17 cellular contexts compared by ENCODE assay signal in genomic region chrX:17291998-17292658, GRCh38.
DNase-seq lines count a peak whose midpoint lies in the region; ATAC-seq and TF ChIP-seq lines count a peak whose summit lies in the region.
"Had no signal": no experiment of that assay in that cellular context is flagged by ENCODE, and none has a peak within 500 bp of the region (broad histone marks: within the 10 kb centered on the region; RNA-seq: fewer than 3 reads in every experiment).

No MANE protein-coding gene starts in this region.

- H3K4me1 ChIP-seq in neural progenitor cell (no peaks in the 10 kb centered on the region), aorta (ENCODE audit: control insufficient read depth in 1 of 2, insufficient read depth in 2 of 2, low read length in 2 of 2) (peaks cover 0 to 1% of the 10 kb centered on the region in 2 donors)
- H3K4me1 ChIP-seq: lower lobe of right lung had no signal

- H3K27me3 Mint-ChIP-seq in neural progenitor cell (ENCODE audit: insufficient read depth, low read depth), result peaks cover 3% of the 10 kb centered on the region
- H3K27me3 Mint-ChIP-seq in natural killer cell (ENCODE audit: low read depth in 2 of 2), result no peaks in the 10 kb centered on the region
- H3K27me3 Mint-ChIP-seq: activated CD4-positive, alpha-beta memory T cell treated with anti-CD3 and anti-CD28 coated beads for 36 hours had no signal

- no peak overlapping the region for H3K4me3 ChIP-seq in fibroblast of mammary gland (ENCODE audit: control insufficient read depth, low read depth, low read length)
- H3K4me3 ChIP-seq in neural progenitor cell, result no peak overlapping the region
- no peak overlapping the region for H3K4me3 ChIP-seq in aorta (ENCODE audit: low read length in 2 of 2)
- H3K4me3 ChIP-seq: lower lobe of right lung had no signal

- H3K4me1 Mint-ChIP-seq in neural progenitor cell (peaks cover 13% of the 10 kb centered on the region), natural killer cell (no peaks in the 10 kb centered on the region)
- H3K4me1 Mint-ChIP-seq: CD14-positive monocyte had no signal

- H3K27ac ChIP-seq in neural progenitor cell, result no peak overlapping the region
- peak overlapping the region in 1 of 2 donors; percentile 68 for H3K27ac ChIP-seq in aorta (ENCODE audit: low read depth in 1 of 2, low read length in 2 of 2)
- H3K27ac ChIP-seq: 22Rv1, lower lobe of right lung had no signal

- H3K36me3 Mint-ChIP-seq in neural progenitor cell, result peaks cover 1% of the 10 kb centered on the region
- no peaks in the 10 kb centered on the region for H3K36me3 Mint-ChIP-seq in natural killer cell
- H3K36me3 Mint-ChIP-seq: activated CD4-positive, alpha-beta memory T cell treated with anti-CD3 and anti-CD28 coated beads for 36 hours; CD14-positive monocyte had no signal

- no peaks in the 10 kb centered on the region for H3K9me3 ChIP-seq in neural progenitor cell (ENCODE audit: low read depth)
- H3K9me3 ChIP-seq in aorta (ENCODE audit: control insufficient read depth, low read length), result no peaks in the 10 kb centered on the region
- H3K9me3 ChIP-seq: lower lobe of right lung, SK-N-SH had no signal

- no peak overlapping the region for H3K9ac ChIP-seq in neural progenitor cell
- H3K9ac ChIP-seq: SK-N-SH had no signal

- no peaks in the 10 kb centered on the region for H3K79me2 ChIP-seq in neural progenitor cell (ENCODE audit: low read depth)

- DNase-seq in NCI-H2171 treated with DMSO at 0.1 percent for 48 hours (lab: John Stamatoyannopoulos, UW), result peak; percentile 2
- DNase-seq in NCI-H2171 (lab: John Stamatoyannopoulos, UW), result no peak
- peak; percentile 6 for DNase-seq in fibroblast of mammary gland (ENCODE audit: low read depth)
- peak; percentile 4 for DNase-seq in neural progenitor cell (ENCODE audit: low spot score)
- DNase-seq in aorta, result no peak
- DNase-seq in ACHN, result no peak
- no peak for DNase-seq in natural killer cell
- DNase-seq: activated CD4-positive, alpha-beta memory T cell treated with anti-CD3 and anti-CD28 coated beads for 36 hours; HCEC 1CT; lower lobe of right lung; NCI-H1092 treated with DMSO at 0.1 percent for 48 hours; NCI-H226; SK-N-SH had no signal

- H4K20me1 ChIP-seq in neural progenitor cell (ENCODE audit: low read depth), result no peaks in the 10 kb centered on the region

- TF ChIP-seq CTCF in fibroblast of mammary gland (conservative IDR thresholded peaks at IDR 0.05; ENCODE audit: control insufficient read depth, insufficient read depth, low read depth, low read length), result no peak
- TF ChIP-seq CTCF in neural progenitor cell (IDR thresholded peaks at IDR 0.05), result no peak
- TF ChIP-seq CTCF in natural killer cell (IDR thresholded peaks at IDR 0.05), result no peak

- H3K27me3 ChIP-seq in neural progenitor cell (no peaks in the 10 kb centered on the region), aorta (ENCODE audit: control insufficient read depth in 1 of 2, insufficient read depth in 2 of 2, low read length in 1 of 2) (no peaks in the 10 kb centered on the region)

- H3K27ac Mint-ChIP-seq in neural progenitor cell (peak overlapping the region; percentile 1), natural killer cell (no peak overlapping the region)
- H3K27ac Mint-ChIP-seq: activated CD4-positive, alpha-beta memory T cell treated with anti-CD3 and anti-CD28 coated beads for 36 hours; activated T-helper 2 cell treated with anti-CD3 and anti-CD28 coated beads, Interferon-gamma antibody, Interleukin-2, Interleukin-4, amounts not matched to agents 10 μg/mL and 5 μg/mL and 100 μg/mL, durations not matched to agents 14 hours and 24 hours and 36 hours; CD14-positive monocyte had no signal

- H3K9me3 Mint-ChIP-seq in neural progenitor cell, result peaks cover 6% of the 10 kb centered on the region
- H3K9me3 Mint-ChIP-seq in natural killer cell, result peaks cover 2 to 3% of the 10 kb centered on the region in 2 donors
- H3K9me3 Mint-ChIP-seq: activated CD4-positive, alpha-beta memory T cell treated with anti-CD3 and anti-CD28 coated beads for 36 hours; activated T-helper 2 cell treated with anti-CD3 and anti-CD28 coated beads, Interferon-gamma antibody, Interleukin-2, Interleukin-4, amounts not matched to agents 10 μg/mL and 5 μg/mL and 100 μg/mL, durations not matched to agents 14 hours and 24 hours and 36 hours had no signal

- in situ Hi-C loops in ACHN (cut with HindIII; ENCODE audit: low pct_ligation_motif_present, low pct_unique_long_range_greater_than_20kb, low sequenced_read_pairs), result no loop called here

- H2AFZ ChIP-seq in neural progenitor cell (replicated peaks), result no peak overlapping the region

- peak overlapping the region; percentile 8 for H3K4me3 Mint-ChIP-seq in neural progenitor cell
- no peak overlapping the region for H3K4me3 Mint-ChIP-seq in natural killer cell
- H3K4me3 Mint-ChIP-seq: activated CD4-positive, alpha-beta memory T cell treated with anti-CD3 and anti-CD28 coated beads for 36 hours; CD14-positive monocyte had no signal

- ATAC-seq in aorta (ENCODE audit: low FRiP score), result peak; percentile 70
- ATAC-seq in natural killer cell, result no peak
- ATAC-seq in GM19467 (IDR thresholded peaks at IDR 0.05; ENCODE audit: unreplicated experiment), result no peak
- ATAC-seq: lower lobe of right lung had no signal

- intact Hi-C loops in aorta (cut with DNase I), result no loop called here
- intact Hi-C loops in natural killer cell (cut with micrococcal nuclease), result no loop called here

- no peak overlapping the region for H3K4me2 ChIP-seq in neural progenitor cell
- H3K4me2 ChIP-seq: SK-N-SH had no signal

- no peaks in the 10 kb centered on the region for H3F3A ChIP-seq in neural progenitor cell (ENCODE audit: low read depth)

- H3K36me3 ChIP-seq in neural progenitor cell (no peaks in the 10 kb centered on the region), aorta (ENCODE audit: control insufficient read depth in 1 of 2, insufficient read depth in 2 of 2, low read length in 1 of 2) (no peaks in the 10 kb centered on the region)
- H3K36me3 ChIP-seq: lower lobe of right lung had no signal

- 6 to 26% methylated on average over 4 of the region's 4 CpGs for WGBS in aorta, 2 donors

Comparison
In these comparisons a context has a peak if more than half of its experiments do, and no peak if none do; other contexts are left out.
1. DNase-seq: peak in NCI-H2171 treated with DMSO at 0.1 percent for 48 hours (single experiment), fibroblast of mammary gland (single experiment) and neural progenitor cell (single experiment); none in NCI-H2171 (single experiment), aorta (0 of 2), ACHN (single experiment) and natural killer cell (single experiment).